Comparison of ENCODE assay signal across 1 cellular context in genomic region chr2:211598238-211598637, GRCh38.
TF ChIP-seq lines count a peak whose summit lies in the region.

No MANE protein-coding gene starts in this region.

TF ChIP-seq in WTC11, 78 proteins besides CTCF, POLR2A, EP300 and RAD21 (continued from another document):
- no peak for TF ChIP-seq ZNF138 (CRISPR knock-in tag; conservative IDR thresholded peaks at IDR 0.05)
- TF ChIP-seq IRF2 (CRISPR knock-in tag; IDR thresholded peaks at IDR 0.05; ENCODE audit: borderline replicate concordance, low read depth), result no peak
- TF ChIP-seq SP1 (CRISPR knock-in tag; conservative IDR thresholded peaks at IDR 0.05), result no peak
- no peak for TF ChIP-seq STAT6 (CRISPR knock-in tag; conservative IDR thresholded peaks at IDR 0.05; ENCODE audit: low read depth)
- no peak for TF ChIP-seq ZNF263 (CRISPR knock-in tag; IDR thresholded peaks at IDR 0.05; ENCODE audit: low read depth)
- TF ChIP-seq CDX4 (CRISPR knock-in tag; IDR thresholded peaks at IDR 0.05; ENCODE audit: borderline replicate concordance), result no peak
- TF ChIP-seq TEAD4 (CRISPR knock-in tag; IDR thresholded peaks at IDR 0.05), result no peak
- TF ChIP-seq ZNF396 (CRISPR knock-in tag; IDR thresholded peaks at IDR 0.05; ENCODE audit: borderline replicate concordance), result no peak
